Comparison of ENCODE assay signal across 17 cellular contexts in the genomic region with DNA sequence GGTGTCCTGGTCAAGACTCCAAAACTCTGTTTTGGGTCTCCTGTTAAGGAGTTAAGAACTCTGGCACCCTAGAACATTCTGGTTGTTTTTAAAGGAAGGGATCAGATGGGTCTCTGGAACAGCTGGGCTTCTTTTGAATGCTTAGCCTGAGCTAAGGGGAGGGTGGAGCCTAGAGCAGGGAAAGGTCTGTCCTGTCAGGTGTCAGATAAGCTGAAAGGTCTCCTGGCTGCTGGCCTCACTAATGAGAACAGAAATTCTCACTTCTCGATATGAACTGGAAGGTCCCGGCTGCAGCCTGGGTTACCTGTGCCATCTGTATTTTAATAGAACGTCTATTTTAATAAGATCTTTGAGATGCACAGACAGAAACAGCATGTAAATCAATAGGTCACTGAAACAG.
A peak's percentile ranks its signal among the peaks of the same experiment; 100 is the strongest.
DNase-seq lines count a peak whose midpoint lies in the region; ATAC-seq and TF ChIP-seq lines count a peak whose summit lies in the region.
"Had no signal": no experiment of that assay in that cellular context is flagged by ENCODE, and none has a peak within 500 bp of the region (broad histone marks: within the 10 kb centered on the region; RNA-seq: fewer than 3 reads in every experiment).

No MANE protein-coding gene starts in this region.

- peaks cover 9% of the 10 kb centered on the region for H3K79me2 ChIP-seq in osteoblast (ENCODE audit: insufficient read depth, low read length)

- no peak for TF ChIP-seq EP300 in ovary (IDR thresholded peaks at IDR 0.05)

- no peak overlapping the region for H3K4me2 ChIP-seq in osteoblast (ENCODE audit: insufficient read depth, low read length)

- peak; percentile 15 for ATAC-seq in left ventricle myocardium superior
- ATAC-seq: SK-N-SH treated with all-trans-retinoic acid at 6 μM for 48 hours had no signal

- H4K20me1 ChIP-seq in osteoblast (ENCODE audit: insufficient read depth, low read length): no peaks in the 10 kb centered on the region

- H3K9me3 ChIP-seq in osteoblast (ENCODE audit: low read depth, low read length) (no peaks in the 10 kb centered on the region), ovary (no peaks in the 10 kb centered on the region)
- H3K9me3 ChIP-seq: BE2C had no signal

- TF ChIP-seq POLR2A in ovary (IDR thresholded peaks at IDR 0.05): no peak

- H3K27ac ChIP-seq in osteoblast (ENCODE audit: low read depth, low read length) (no peak overlapping the region), ovary (no peak overlapping the region)

- peaks cover 15% of the 10 kb centered on the region for H3K4me1 ChIP-seq in osteoblast (ENCODE audit: insufficient read depth, low read length)
- no peaks in the 10 kb centered on the region for H3K4me1 ChIP-seq in ovary (ENCODE audit: insufficient read depth)
- H3K4me1 ChIP-seq: BE2C had no signal

- H3K36me3 ChIP-seq in osteoblast (ENCODE audit: insufficient read depth, low read length): no peaks in the 10 kb centered on the region
- no peaks in the 10 kb centered on the region for H3K36me3 ChIP-seq in ovary
- H3K36me3 ChIP-seq: BE2C had no signal

- no peak for DNase-seq in left ventricle myocardium superior
- no peak for DNase-seq in cardiac septum (ENCODE audit: low spot score)
- peak; percentile 59 for DNase-seq in RPMI8226
- DNase-seq in osteoblast (ENCODE audit: insufficient read length, low spot score, missing footprints): peak; percentile 35
- no peak for DNase-seq in ovary
- no peak for DNase-seq in activated CD4-positive, alpha-beta T cell treated with anti-CD3 and anti-CD28 coated beads for 1 hour
- DNase-seq in DMS53 treated with DMSO at 0.1 percent for 48 hours (lab: John Stamatoyannopoulos, UW; ENCODE audit: unreplicated experiment): no peak
- DNase-seq: BE2C, DMS79, H7, KBM-7, MM.1S, NCI-H1048, NCI-H1436, NCI-H187 treated with DMSO at 0.1 percent for 48 hours, NCI-H524 treated with DMSO at 0.1 percent for 48 hours had no signal

- intact Hi-C loops in left ventricle myocardium superior (cut with micrococcal nuclease): no loop called here
- intact Hi-C loops in cardiac septum (cut with DNase I): no loop called here
- intact Hi-C loops in ovary (cut with DNase I): no loop called here

- H3K4me3 ChIP-seq in osteoblast (ENCODE audit: insufficient read depth, low read length): no peak overlapping the region
- H3K4me3 ChIP-seq in ovary: no peak overlapping the region

- TF ChIP-seq CTCF in osteoblast (IDR thresholded peaks at IDR 0.05; ENCODE audit: extremely low read depth, low read depth, low read length) (no peak), ovary (IDR thresholded peaks at IDR 0.05) (no peak)

- H3K27me3 ChIP-seq in osteoblast (ENCODE audit: insufficient read depth, low read length) (no peaks in the 10 kb centered on the region), ovary (no peaks in the 10 kb centered on the region)
- H3K27me3 ChIP-seq: BE2C had no signal

- WGBS in ovary, 3 donors: 52 to 70% (median 66%) methylated on average over 3 of the region's 3 CpGs

- H2AFZ ChIP-seq in osteoblast (ENCODE audit: low read length): no peak overlapping the region

Comparison
In these comparisons a context has a peak if more than half of its experiments do, and no peak if none do; other contexts are left out.
1. DNase-seq: peak in RPMI8226 (single experiment) and osteoblast (single experiment); none in left ventricle myocardium superior (single experiment), cardiac septum (single experiment), ovary (0 of 5), activated CD4-positive, alpha-beta T cell treated with anti-CD3 and anti-CD28 coated beads for 1 hour (single experiment) and DMS53 treated with DMSO at 0.1 percent for 48 hours (single experiment).